15 cellular contexts compared by ENCODE assay signal in the genomic region with DNA sequence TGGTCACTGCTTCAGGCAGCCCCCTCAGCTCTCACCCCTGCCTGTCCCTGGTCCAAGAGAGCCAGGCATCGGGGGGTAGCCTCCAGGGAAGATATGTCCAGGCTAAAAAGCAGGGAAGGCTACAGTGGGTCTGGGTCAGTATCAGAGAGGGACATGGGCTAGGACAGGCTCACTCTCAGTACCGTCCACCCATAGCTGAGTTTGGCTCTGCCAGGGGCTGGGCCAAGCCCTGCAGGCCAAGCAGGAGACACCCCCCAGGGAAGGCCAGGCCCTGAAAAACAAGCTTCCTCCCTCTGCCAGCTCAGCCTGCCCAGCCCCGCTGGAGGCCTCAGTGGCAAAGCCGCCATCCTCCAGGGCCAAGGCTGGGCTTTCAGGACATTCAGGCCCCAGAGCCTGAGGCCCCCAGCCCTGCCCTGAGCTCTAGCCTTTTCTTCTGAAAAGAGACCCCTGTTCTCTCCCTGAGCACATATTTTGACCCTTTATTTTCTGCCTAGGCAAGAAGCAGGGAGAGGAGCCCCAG. TPM values are rescaled to one million over a fixed set of nuclear protein-coding genes. Genes with fewer than 3 reads are reported as not detected.
DNase-seq lines count a peak whose midpoint lies in the region; ATAC-seq and TF ChIP-seq lines count a peak whose summit lies in the region.
"Had no signal": no experiment of that assay in that cellular context is flagged by ENCODE, and none has a peak within 500 bp of the region (broad histone marks: within the 10 kb centered on the region; RNA-seq: fewer than 3 reads in every experiment).

No MANE protein-coding gene starts in this region.

- no peak for TF ChIP-seq RAD21 in IMR-90 (IDR thresholded peaks at IDR 0.05; ENCODE audit: low read length)

- no peak overlapping the region for H2BK20ac ChIP-seq in IMR-90 (ENCODE audit: low read depth, low read length)

- H2AFZ ChIP-seq in IMR-90 (replicated peaks; ENCODE audit: low read length, poor library complexity), result no peak overlapping the region
- no peak overlapping the region for H2AFZ ChIP-seq in osteoblast (ENCODE audit: low read length)

- H3K27me3 ChIP-seq in IMR-90 (ENCODE audit: control insufficient read depth, insufficient read depth, low read length) (no peaks in the 10 kb centered on the region), osteoblast (ENCODE audit: insufficient read depth, low read length) (no peaks in the 10 kb centered on the region), breast epithelium (no peaks in the 10 kb centered on the region)

- H3K9me1 ChIP-seq in IMR-90 (ENCODE audit: insufficient read depth, low read length), result peaks cover 16% of the 10 kb centered on the region

- H4K5ac ChIP-seq in IMR-90 (ENCODE audit: low read depth, low read length), result no peak overlapping the region

- no peak overlapping the region for H3K9ac ChIP-seq in IMR-90 (ENCODE audit: low read depth, low read length)

- H3K4ac ChIP-seq in IMR-90 (ENCODE audit: low read depth, low read length), result no peak overlapping the region

- H3K4me2 ChIP-seq in IMR-90 (ENCODE audit: low read depth, low read length), result no peak overlapping the region
- no peak overlapping the region for H3K4me2 ChIP-seq in osteoblast (ENCODE audit: insufficient read depth, low read length)

- in situ Hi-C loops in IMR-90 (cut with MboI; ENCODE audit: low sequenced_read_pairs), result no loop called here

- no peak for TF ChIP-seq POLR2A in IMR-90 (IDR thresholded peaks at IDR 0.05; ENCODE audit: low read depth, low read length)
- TF ChIP-seq POLR2A in breast epithelium (IDR thresholded peaks at IDR 0.05), result no peak

- H3K4me3 ChIP-seq in IMR-90 (ENCODE audit: insufficient read depth, low read depth, low read length), result no peak overlapping the region
- H3K4me3 ChIP-seq in osteoblast (ENCODE audit: insufficient read depth, low read length), result no peak overlapping the region
- no peak overlapping the region for H3K4me3 ChIP-seq in breast epithelium

- 85% methylated on average over 2 of the region's 4 CpGs; no CpG with 5 or more reads in 1 of the 2 experiments for WGBS in IMR-90 (ENCODE audit: extremely low coverage in 2 of 2, insufficient read length in 1 of 2), 2 experiments

- H2BK15ac ChIP-seq in IMR-90 (ENCODE audit: low read depth, low read length), result no peak overlapping the region

- no TSS peak for BruUV-seq in IMR-90 (replicated peaks; lab: Mats Ljungman, UMichigan)

- dilution Hi-C loops in IMR-90 (cut with HindIII; ENCODE audit: low sequenced_read_pairs, unreplicated experiment), result no loop called here

- H3K4me1 ChIP-seq in IMR-90 (ENCODE audit: control insufficient read depth, insufficient read depth, low read length) (peaks cover 23% of the 10 kb centered on the region), osteoblast (ENCODE audit: insufficient read depth, low read length) (peaks cover 38% of the 10 kb centered on the region), breast epithelium (no peaks in the 10 kb centered on the region)

- H4K20me1 ChIP-seq in IMR-90 (ENCODE audit: insufficient read depth, low read length) (no peaks in the 10 kb centered on the region), osteoblast (ENCODE audit: insufficient read depth, low read length) (no peaks in the 10 kb centered on the region)

- H3K9me3 ChIP-seq in IMR-90 (ENCODE audit: control insufficient read depth, insufficient read depth, low read length), result no peaks in the 10 kb centered on the region
- H3K9me3 ChIP-seq in osteoblast (ENCODE audit: low read depth, low read length), result no peaks in the 10 kb centered on the region
- no peaks in the 10 kb centered on the region for H3K9me3 ChIP-seq in breast epithelium

- no peak overlapping the region for H4K8ac ChIP-seq in IMR-90 (ENCODE audit: low read depth in 2 of 2, low read length in 2 of 2)

- no peak overlapping the region for H2BK5ac ChIP-seq in IMR-90 (ENCODE audit: low read depth, low read length, poor library complexity, severe bottlenecking)

- peak; percentile 12 for DNase-seq in activated effector memory CD4-positive, alpha-beta T cell treated with anti-CD3 and anti-CD28 coated beads, Interleukin-2, amount 50 U/mL, for 16 hours
- no peak for DNase-seq in activated effector memory CD4-positive, alpha-beta T cell treated with Interleukin-2 at 50 U/mL for 16 hours
- DNase-seq in IMR-90 (no peak), iPS-NIHi11 (ENCODE audit: low spot score) (peak; percentile 19), osteoblast (ENCODE audit: insufficient read length, low spot score, missing footprints) (peak; percentile 34), breast epithelium (ENCODE audit: low spot score in 2 of 2) (no peak), NCI-H1105 treated with DMSO at 0.1 percent for 48 hours (lab: John Stamatoyannopoulos, UW) (no peak)
- DNase-seq: CD8-positive, alpha-beta T cell; COR-L47; DND-41; GDM1; HCEC 1CT; HFFc6 had no signal

- intact Hi-C loops in IMR-90 (cut with micrococcal nuclease) (no loop called here), breast epithelium (cut with DNase I; ENCODE audit: low total_unique reads) (no loop called here)

- CTCF ChIA-PET in IMR-90 (lab: Yijun Ruan, JAX), result no interaction called here

- no peak overlapping the region for H4K91ac ChIP-seq in IMR-90 (ENCODE audit: insufficient read depth, low read depth, low read length)

- no peak overlapping the region for H2BK120ac ChIP-seq in IMR-90 (ENCODE audit: low read depth, low read length)

- no peak overlapping the region for H3K23ac ChIP-seq in IMR-90 (ENCODE audit: low read depth, low read length)

- no peak overlapping the region; the same call in 1 of the 2 replicates for H3K18ac ChIP-seq in IMR-90 (ENCODE audit: low read depth, low read length)

- no peak for TF ChIP-seq CTCF in IMR-90 (conservative IDR thresholded peaks at IDR 0.05; ENCODE audit: low read depth, low read length)
- TF ChIP-seq CTCF in osteoblast (IDR thresholded peaks at IDR 0.05; ENCODE audit: extremely low read depth, low read depth, low read length), result no peak
- no peak for TF ChIP-seq CTCF in breast epithelium (IDR thresholded peaks at IDR 0.05)

- no peak overlapping the region for H3K56ac ChIP-seq in IMR-90 (ENCODE audit: extremely low read depth, insufficient read depth, low read length)

- no peak overlapping the region for H3K27ac ChIP-seq in IMR-90 (ENCODE audit: insufficient read depth, low read length)
- H3K27ac ChIP-seq in osteoblast (ENCODE audit: low read depth, low read length), result no peak overlapping the region
- H3K27ac ChIP-seq in breast epithelium, result no peak overlapping the region
- H3K27ac ChIP-seq: 22Rv1 had no signal

- H2AK5ac ChIP-seq in IMR-90 (ENCODE audit: low read depth, low read length), result peak overlapping the region; percentile 30; the same call in 1 of the 2 replicates

- H3K79me1 ChIP-seq in IMR-90 (ENCODE audit: low read depth in 1 of 2, low read length in 2 of 2), result no peaks in the 10 kb centered on the region

- ATAC-seq in IMR-90 (ENCODE audit: low read depth) (no peak), HG02981 (IDR thresholded peaks at IDR 0.05; ENCODE audit: unreplicated experiment) (no peak)
- ATAC-seq: CD8-positive, alpha-beta T cell had no signal

- H3K14ac ChIP-seq in IMR-90 (replicated peaks; ENCODE audit: low read depth, low read length), result no peak overlapping the region

- H3K36me3 ChIP-seq in IMR-90 (ENCODE audit: control insufficient read depth, insufficient read depth, low read length) (no peaks in the 10 kb centered on the region), osteoblast (ENCODE audit: insufficient read depth, low read length) (no peaks in the 10 kb centered on the region), breast epithelium (no peaks in the 10 kb centered on the region)

- H3K79me2 ChIP-seq in osteoblast (ENCODE audit: insufficient read depth, low read length), result no peaks in the 10 kb centered on the region

- POLR2A ChIA-PET in IMR-90 (lab: Charles Lee; ENCODE audit: unreplicated experiment), result no interaction called here

- H2AK9ac ChIP-seq in IMR-90 (replicated peaks; ENCODE audit: low read depth, low read length, poor library complexity), result no peak overlapping the region

TF ChIP-seq in IMR-90, 13 proteins besides CTCF, POLR2A, EP300 and RAD21:
- TF ChIP-seq RFX5 (IDR thresholded peaks at IDR 0.05; ENCODE audit: low read depth, low read length) (no peak), CHD1 (IDR thresholded peaks at IDR 0.05; ENCODE audit: low read depth, low read length) (no peak), BHLHE40 (IDR thresholded peaks at IDR 0.05; ENCODE audit: low read depth, low read length) (no peak), MAFK (IDR thresholded peaks at IDR 0.05; ENCODE audit: low read depth, low read length) (no peak)
- TF ChIP-seq, protein P1, sequence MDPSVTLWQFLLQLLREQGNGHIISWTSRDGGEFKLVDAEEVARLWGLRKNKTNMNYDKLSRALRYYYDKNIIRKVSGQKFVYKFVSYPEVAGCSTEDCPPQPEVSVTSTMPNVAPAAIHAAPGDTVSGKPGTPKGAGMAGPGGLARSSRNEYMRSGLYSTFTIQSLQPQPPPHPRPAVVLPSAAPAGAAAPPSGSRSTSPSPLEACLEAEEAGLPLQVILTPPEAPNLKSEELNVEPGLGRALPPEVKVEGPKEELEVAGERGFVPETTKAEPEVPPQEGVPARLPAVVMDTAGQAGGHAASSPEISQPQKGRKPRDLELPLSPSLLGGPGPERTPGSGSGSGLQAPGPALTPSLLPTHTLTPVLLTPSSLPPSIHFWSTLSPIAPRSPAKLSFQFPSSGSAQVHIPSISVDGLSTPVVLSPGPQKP (IDR thresholded peaks at IDR 0.05; ENCODE audit: borderline replicate concordance, low read depth, low read length), result no peak
TF ChIP-seq in IMR-90: peak in this region for 0.

RNA-seq across cellular contexts. Expression of a gene that starts 28.6 kb away (rescaled TPM):
- total RNA-seq in IMR-90 (2012; rRNA removed) (237 and 268 TPM in 2 replicates), osteoblast (78.2 and 137 TPM in 2 replicates), breast epithelium (10 to 100 TPM; 10.7 to 44.9 (median 15.2) TPM)
- polyA plus RNA-seq in IMR-90 (2012; rRNA removed), result 239 and 292 TPM in 2 replicates
- polyA plus RNA-seq in IMR-90 (2012; cell fraction: cytosol; rRNA removed), result 370 and 502 TPM in 2 replicates
- polyA plus RNA-seq in IMR-90 (2012; cell fraction: nucleus; rRNA removed; ENCODE audit: low replicate concordance), result 218 and 328 TPM in 2 replicates
- total RNA-seq: CD8-positive, alpha-beta T cell had no signal

Comparison
In these comparisons a context has a peak if more than half of its experiments do, and no peak if none do; other contexts are left out.
1. DNase-seq: peak in activated effector memory CD4-positive, alpha-beta T cell treated with anti-CD3 and anti-CD28 coated beads, Interleukin-2, amount 50 U/mL, for 16 hours (single experiment), iPS-NIHi11 (single experiment) and osteoblast (single experiment); none in activated effector memory CD4-positive, alpha-beta T cell treated with Interleukin-2 at 50 U/mL for 16 hours (single experiment), IMR-90 (single experiment), breast epithelium (0 of 2) and NCI-H1105 treated with DMSO at 0.1 percent for 48 hours (single experiment).